1 cellular context compared by ENCODE assay signal in the genomic region with DNA sequence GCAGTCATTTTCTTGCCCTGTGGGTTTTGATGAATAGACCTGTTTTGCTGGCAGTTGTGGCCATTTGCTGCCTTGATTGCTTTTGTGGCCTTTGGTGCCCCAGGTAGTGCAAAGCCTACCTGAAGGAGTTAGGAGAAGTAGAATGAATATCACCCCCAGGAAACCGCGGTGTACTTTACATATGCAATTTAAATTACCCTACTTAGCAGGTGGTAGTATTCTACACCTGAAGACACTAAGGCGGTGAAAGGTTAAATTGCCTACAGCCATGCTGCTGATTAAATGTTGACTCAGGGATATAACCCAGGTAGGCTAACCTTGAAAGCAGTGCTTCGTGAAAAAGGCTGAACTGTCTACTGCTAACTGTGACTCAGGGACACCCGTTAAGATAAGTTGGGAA.
TF ChIP-seq lines count a peak whose summit lies in the region.

No MANE protein-coding gene starts in this region.

TF ChIP-seq in H1, 55 proteins besides CTCF, POLR2A, EP300 and RAD21 (continued from another document):
- peak; percentile 86 for TF ChIP-seq CHD7 (IDR thresholded peaks at IDR 0.05; ENCODE audit: insufficient replicate concordance, low read length)
- TF ChIP-seq TBP (IDR thresholded peaks at IDR 0.05; ENCODE audit: low read depth, low read length) = no peak
- no peak for TF ChIP-seq SIRT6 (IDR thresholded peaks at IDR 0.05; ENCODE audit: low read length)
- TF ChIP-seq SIN3A (conservative IDR thresholded peaks at IDR 0.05 in 1 of 2, IDR thresholded peaks at IDR 0.05 in 1 of 2; ENCODE audit: low read depth in 1 of 2, low read length in 2 of 2) = no peak
- TF ChIP-seq POLR2AphosphoS5 (IDR thresholded peaks at IDR 0.05; ENCODE audit: low read depth, low read length) = peak; percentile 95
- TF ChIP-seq JUN (IDR thresholded peaks at IDR 0.05; ENCODE audit: low read depth, low read length) = no peak
- TF ChIP-seq RNF2 (IDR thresholded peaks at IDR 0.05; ENCODE audit: borderline replicate concordance, low read depth, low read length, missing control alignments, poor library complexity, severe bottlenecking) = no peak
- TF ChIP-seq YY1 (IDR thresholded peaks at IDR 0.05; ENCODE audit: low read depth, low read length) = peak; percentile 36; the same call in 1 of the 2 replicates
- TF ChIP-seq POU5F1 (IDR thresholded peaks at IDR 0.05; ENCODE audit: low read depth, low read length) = peak; percentile 93
- peak; percentile 83 for TF ChIP-seq MAFK (IDR thresholded peaks at IDR 0.05; ENCODE audit: low read depth, low read length)
- no peak for TF ChIP-seq SUZ12 (IDR thresholded peaks at IDR 0.05; ENCODE audit: low read length)
- peak; percentile 17 to 69; a peak in 2 of 4 replicates for TF ChIP-seq HDAC2 (IDR thresholded peaks at IDR 0.05; ENCODE audit: borderline replicate concordance in 1 of 2, low read depth in 2 of 2, low read length in 2 of 2)
- 0 out of 2 replicates have a peak, but pooled peaks have one; percentile 52 for TF ChIP-seq EGR1 (IDR thresholded peaks at IDR 0.05; ENCODE audit: borderline replicate concordance, low read depth, low read length)
- peak; percentile 38; the same call in 1 of the 2 replicates for TF ChIP-seq TEAD4 (IDR thresholded peaks at IDR 0.05; ENCODE audit: low read depth, low read length)
- TF ChIP-seq CBX5 (IDR thresholded peaks at IDR 0.05; ENCODE audit: low read depth, low read length) = no peak
- TF ChIP-seq, protein P1, sequence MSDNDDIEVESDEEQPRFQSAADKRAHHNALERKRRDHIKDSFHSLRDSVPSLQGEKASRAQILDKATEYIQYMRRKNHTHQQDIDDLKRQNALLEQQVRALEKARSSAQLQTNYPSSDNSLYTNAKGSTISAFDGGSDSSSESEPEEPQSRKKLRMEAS (IDR thresholded peaks at IDR 0.05) = 0 out of 2 replicates have a peak, but pooled peaks have one; percentile 27
- TF ChIP-seq SP1 (IDR thresholded peaks at IDR 0.05; ENCODE audit: low read depth, low read length) = peak; percentile 87
- TF ChIP-seq CREB1 (IDR thresholded peaks at IDR 0.05) = no peak
- TF ChIP-seq CTBP2 (IDR thresholded peaks at IDR 0.05; ENCODE audit: borderline replicate concordance, insufficient read depth, insufficient read length, low read length) = no peak
- TF ChIP-seq, protein P2, sequence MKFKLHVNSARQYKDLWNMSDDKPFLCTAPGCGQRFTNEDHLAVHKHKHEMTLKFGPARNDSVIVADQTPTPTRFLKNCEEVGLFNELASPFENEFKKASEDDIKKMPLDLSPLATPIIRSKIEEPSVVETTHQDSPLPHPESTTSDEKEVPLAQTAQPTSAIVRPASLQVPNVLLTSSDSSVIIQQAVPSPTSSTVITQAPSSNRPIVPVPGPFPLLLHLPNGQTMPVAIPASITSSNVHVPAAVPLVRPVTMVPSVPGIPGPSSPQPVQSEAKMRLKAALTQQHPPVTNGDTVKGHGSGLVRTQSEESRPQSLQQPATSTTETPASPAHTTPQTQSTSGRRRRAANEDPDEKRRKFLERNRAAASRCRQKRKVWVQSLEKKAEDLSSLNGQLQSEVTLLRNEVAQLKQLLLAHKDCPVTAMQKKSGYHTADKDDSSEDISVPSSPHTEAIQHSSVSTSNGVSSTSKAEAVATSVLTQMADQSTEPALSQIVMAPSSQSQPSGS (IDR thresholded peaks at IDR 0.05; ENCODE audit: low read length) = no peak; the same call in 1 of the 2 replicates
- TF ChIP-seq ZNF274 (IDR thresholded peaks at IDR 0.05; ENCODE audit: borderline replicate concordance, extremely low read depth, low read length) = 0 out of 2 replicates have a peak, but pooled peaks have one; percentile 15
- TF ChIP-seq RXRA (IDR thresholded peaks at IDR 0.05; ENCODE audit: insufficient read depth, low read depth, low read length) = peak; percentile 97
- TF ChIP-seq SAP30 (IDR thresholded peaks at IDR 0.05; ENCODE audit: insufficient read depth, insufficient replicate concordance, low read length) = no peak
- no peak for TF ChIP-seq NANOG (IDR thresholded peaks at IDR 0.05; ENCODE audit: insufficient read depth, low read depth, low read length, poor library complexity, severe bottlenecking)
- no peak for TF ChIP-seq RFX5 (IDR thresholded peaks at IDR 0.05; ENCODE audit: borderline replicate concordance, low read depth, low read length)
- peak; percentile 94 for TF ChIP-seq BACH1 (IDR thresholded peaks at IDR 0.05; ENCODE audit: low read length)
- TF ChIP-seq ATF3 (IDR thresholded peaks at IDR 0.05; ENCODE audit: insufficient read depth, low read depth, low read length) = no peak
- peak; percentile 97 for TF ChIP-seq TCF12 (IDR thresholded peaks at IDR 0.05; ENCODE audit: low read depth, low read length)
- no peak for TF ChIP-seq KDM5A (IDR thresholded peaks at IDR 0.05; ENCODE audit: low read length)
- 0 out of 2 replicates have a peak, but pooled peaks have one; percentile 28 for TF ChIP-seq CHD2 (IDR thresholded peaks at IDR 0.05; ENCODE audit: low read length)
- TF ChIP-seq PHF8 (conservative IDR thresholded peaks at IDR 0.05; ENCODE audit: low read depth, low read length) = no peak
- TF ChIP-seq SRF (IDR thresholded peaks at IDR 0.05; ENCODE audit: low read depth, low read length) = no peak
- TF ChIP-seq FOSL1 (IDR thresholded peaks at IDR 0.05; ENCODE audit: insufficient read depth, low read depth, low read length) = no peak
- peak in 1 of 2 experiments; percentile 49 for TF ChIP-seq BCL11A (IDR thresholded peaks at IDR 0.05; ENCODE audit: low read depth in 2 of 2, low read length in 2 of 2)
